2 cellular contexts compared by ENCODE assay signal in genomic region chr17:7916383-7916677, GRCh38.
TF ChIP-seq lines count a peak whose summit lies in the region.

No MANE protein-coding gene starts in this region.

TF ChIP-seq in SK-N-SH, 30 proteins besides CTCF, POLR2A, EP300 and RAD21 (continued from another document):
- TF ChIP-seq REST (IDR thresholded peaks at IDR 0.05; ENCODE audit: low read depth, low read length) (no peak), PBX3 (IDR thresholded peaks at IDR 0.05) (no peak), GATA2 (CRISPR knock-in tag; IDR thresholded peaks at IDR 0.05) (no peak), ELF1 (IDR thresholded peaks at IDR 0.05) (no peak), YY1 (IDR thresholded peaks at IDR 0.05; ENCODE audit: low read depth) (no peak), POLR2AphosphoS5 (IDR thresholded peaks at IDR 0.05; ENCODE audit: low read depth, low read length) (no peak), RCOR1 (IDR thresholded peaks at IDR 0.05; ENCODE audit: low read length) (no peak), TEAD4 (IDR thresholded peaks at IDR 0.05; ENCODE audit: borderline replicate concordance, insufficient read depth) (no peak), CHD2 (IDR thresholded peaks at IDR 0.05; ENCODE audit: low read length, partially characterized antibody) (no peak), RXRA (IDR thresholded peaks at IDR 0.05; ENCODE audit: borderline replicate concordance, low read depth) (no peak)

TF ChIP-seq in SK-N-SH treated with all-trans-retinoic acid at 6 μM for 48 hours, 23 proteins besides CTCF, POLR2A, EP300 and RAD21 (continued from another document):
- TF ChIP-seq CREB5 (CRISPR knock-in tag; IDR thresholded peaks at IDR 0.05; ENCODE audit: low read depth) (no peak), ARNTL (CRISPR knock-in tag; IDR thresholded peaks at IDR 0.05; ENCODE audit: borderline replicate concordance, low read depth) (no peak), PPARA (CRISPR knock-in tag; IDR thresholded peaks at IDR 0.05; ENCODE audit: borderline replicate concordance) (no peak), TCF4 (CRISPR knock-in tag; IDR thresholded peaks at IDR 0.05; ENCODE audit: borderline replicate concordance) (no peak), CSDC2 (CRISPR knock-in tag; IDR thresholded peaks at IDR 0.05) (no peak)
